Comparison of ENCODE assay signal across 23 cellular contexts in the genomic region with DNA sequence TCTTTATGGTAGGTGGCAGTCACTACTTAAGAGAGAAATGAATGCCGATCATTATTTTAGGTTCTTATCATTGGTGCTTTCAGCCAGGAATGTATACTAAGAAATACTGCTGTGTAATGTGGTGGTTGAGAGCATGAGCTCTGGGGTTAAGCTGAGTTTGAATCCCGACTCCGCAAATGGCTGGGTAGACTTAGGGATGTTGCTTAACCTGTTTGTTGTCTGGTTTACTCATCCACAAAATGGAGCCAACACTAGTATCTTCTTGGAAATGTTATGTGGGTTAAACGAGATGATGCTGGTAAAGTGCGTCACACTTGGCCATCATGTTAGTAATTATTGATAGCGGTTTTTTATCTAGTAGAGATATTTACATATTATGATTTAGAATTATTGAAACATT.
"Had no signal": no experiment of that assay in that cellular context is flagged by ENCODE, and none has a peak within 500 bp of the region (broad histone marks: within the 10 kb centered on the region; RNA-seq: fewer than 3 reads in every experiment).

No MANE protein-coding gene starts in this region.

- H3K4me3 ChIP-seq: colonic mucosa, coronary artery, dorsolateral prefrontal cortex, esophagus muscularis mucosa, esophagus squamous epithelium, gastrocnemius medialis, gastroesophageal sphincter, heart left ventricle, heart right ventricle had no signal

- H3K27me3 ChIP-seq: colonic mucosa, esophagus muscularis mucosa, esophagus squamous epithelium, gastrocnemius medialis, gastroesophageal sphincter, heart right ventricle had no signal

- ATAC-seq: effector memory CD8-positive, alpha-beta T cell; esophagus mucosa; foreskin keratinocyte; gastrocnemius medialis; gastroesophageal sphincter; heart left ventricle; heart right ventricle had no signal

- DNase-seq: colonic mucosa; cortex of kidney; dermis blood vessel endothelial cell; dorsolateral prefrontal cortex; effector CD4-positive, alpha-beta T cell; effector CD8-positive, alpha-beta T cell; effector memory CD4-positive, alpha-beta T cell; effector memory CD8-positive, alpha-beta T cell; endodermal cell; erythroblast; esophagus squamous epithelium; foreskin keratinocyte; foreskin melanocyte; gastrocnemius medialis; glutamatergic neuron; head of caudate nucleus; heart left ventricle; heart right ventricle had no signal

- H3K36me3 ChIP-seq: colonic mucosa, esophagus muscularis mucosa, esophagus squamous epithelium, gastrocnemius medialis, gastroesophageal sphincter, heart left ventricle, heart right ventricle had no signal

- H3K9me3 ChIP-seq: colonic mucosa, esophagus muscularis mucosa, esophagus squamous epithelium, gastrocnemius medialis, gastroesophageal sphincter, heart left ventricle, heart right ventricle had no signal

- H3K27ac ChIP-seq: colonic mucosa, coronary artery, dorsolateral prefrontal cortex, epithelial cell of prostate, esophagus muscularis mucosa, esophagus squamous epithelium, foreskin keratinocyte, gastrocnemius medialis, gastroesophageal sphincter, heart left ventricle, heart right ventricle had no signal

- H3K4me1 ChIP-seq: colonic mucosa, esophagus muscularis mucosa, esophagus squamous epithelium, foreskin keratinocyte, gastrocnemius medialis, gastroesophageal sphincter, heart left ventricle, heart right ventricle had no signal
